Comparison of ENCODE assay signal across 1 cellular context in the genomic region with DNA sequence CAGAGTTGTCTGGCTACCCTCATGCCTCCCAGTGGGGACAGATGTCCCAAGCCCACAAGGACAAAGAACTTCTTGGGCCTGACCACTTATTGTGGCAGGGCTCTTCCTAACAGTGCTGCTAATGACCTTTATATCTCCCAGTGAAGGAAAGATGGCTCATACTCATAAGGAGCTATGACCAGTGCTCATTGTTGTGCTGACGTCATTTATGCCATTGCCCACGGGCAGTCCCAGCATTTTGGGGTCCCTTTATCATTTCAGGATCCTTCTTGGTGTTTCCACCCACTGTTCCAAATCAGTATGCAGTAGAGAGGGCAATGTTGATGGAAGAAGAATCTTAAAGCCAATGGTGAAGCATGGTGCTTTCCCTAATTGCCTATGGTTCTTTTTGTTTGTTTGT.
TF ChIP-seq lines count a peak whose summit lies in the region.

No MANE protein-coding gene starts in this region.

TF ChIP-seq in HepG2, 621 proteins besides CTCF, POLR2A, EP300 and RAD21:
- TF ChIP-seq, protein P1, sequence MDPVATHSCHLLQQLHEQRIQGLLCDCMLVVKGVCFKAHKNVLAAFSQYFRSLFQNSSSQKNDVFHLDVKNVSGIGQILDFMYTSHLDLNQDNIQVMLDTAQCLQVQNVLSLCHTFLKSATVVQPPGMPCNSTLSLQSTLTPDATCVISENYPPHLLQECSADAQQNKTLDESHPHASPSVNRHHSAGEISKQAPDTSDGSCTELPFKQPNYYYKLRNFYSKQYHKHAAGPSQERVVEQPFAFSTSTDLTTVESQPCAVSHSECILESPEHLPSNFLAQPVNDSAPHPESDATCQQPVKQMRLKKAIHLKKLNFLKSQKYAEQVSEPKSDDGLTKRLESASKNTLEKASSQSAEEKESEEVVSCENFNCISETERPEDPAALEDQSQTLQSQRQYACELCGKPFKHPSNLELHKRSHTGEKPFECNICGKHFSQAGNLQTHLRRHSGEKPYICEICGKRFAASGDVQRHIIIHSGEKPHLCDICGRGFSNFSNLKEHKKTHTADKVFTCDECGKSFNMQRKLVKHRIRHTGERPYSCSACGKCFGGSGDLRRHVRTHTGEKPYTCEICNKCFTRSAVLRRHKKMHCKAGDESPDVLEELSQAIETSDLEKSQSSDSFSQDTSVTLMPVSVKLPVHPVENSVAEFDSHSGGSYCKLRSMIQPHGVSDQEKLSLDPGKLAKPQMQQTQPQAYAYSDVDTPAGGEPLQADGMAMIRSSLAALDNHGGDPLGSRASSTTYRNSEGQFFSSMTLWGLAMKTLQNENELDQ (CRISPR knock-in tag; IDR thresholded peaks at IDR 0.05; ENCODE audit: borderline replicate concordance) = no peak
- TF ChIP-seq MEF2D (CRISPR knock-in tag; IDR thresholded peaks at IDR 0.05) (no peak), HIC2 (CRISPR knock-in tag; IDR thresholded peaks at IDR 0.05; ENCODE audit: low read depth) (no peak), MNT (IDR thresholded peaks at IDR 0.05) (no peak), ATF7 (IDR thresholded peaks at IDR 0.05) (peak; percentile 72), ATF7 (CRISPR knock-in tag; IDR thresholded peaks at IDR 0.05) (no peak), ZNF614 (CRISPR knock-in tag; IDR thresholded peaks at IDR 0.05; ENCODE audit: borderline replicate concordance) (no peak), CREB1 (IDR thresholded peaks at IDR 0.05) (peak; percentile 87), CREB1 (CRISPR knock-in tag; IDR thresholded peaks at IDR 0.05) (no peak), HOXA5 (CRISPR knock-in tag; IDR thresholded peaks at IDR 0.05) (no peak), ZNF451 (CRISPR knock-in tag; IDR thresholded peaks at IDR 0.05) (no peak), NFKBIZ (CRISPR knock-in tag; IDR thresholded peaks at IDR 0.05) (no peak), MAFK (conservative IDR thresholded peaks at IDR 0.05 in 1 of 2, IDR thresholded peaks at IDR 0.05 in 1 of 2; ENCODE audit: low read length in 2 of 2) (no peak), ZNF382 (CRISPR knock-in tag; IDR thresholded peaks at IDR 0.05; ENCODE audit: borderline replicate concordance) (no peak)
